Comparison of ENCODE assay signal across 39 cellular contexts in genomic region chr12:51406299-51406698, GRCh38. TPM values are rescaled to one million over a fixed set of nuclear protein-coding genes. Genes with fewer than 3 reads are reported as not detected.
"Had no signal": no experiment of that assay in that cellular context is flagged by ENCODE, and none has a peak within 500 bp of the region (broad histone marks: within the 10 kb centered on the region; RNA-seq: fewer than 3 reads in every experiment).

No MANE protein-coding gene starts in this region.

- H3K27me3 ChIP-seq: adrenal gland, body of pancreas, right atrium auricular region, tibial nerve, uterus had no signal

- H3K36me3 Mint-ChIP-seq: activated CD4-positive, alpha-beta memory T cell treated with anti-CD3 and anti-CD28 coated beads for 36 hours; activated naive CD8-positive, alpha-beta T cell treated with anti-CD3 and anti-CD28 coated beads for 36 hours had no signal

- H3K9ac ChIP-seq: parathyroid adenoma had no signal

- H3K9me3 Mint-ChIP-seq: activated CD4-positive, alpha-beta memory T cell treated with anti-CD3 and anti-CD28 coated beads for 36 hours; activated CD4-positive, alpha-beta T cell treated with anti-CD3 and anti-CD28 coated beads, Interleukin-2, amount 10 ng/mL, durations not matched to agents 24 days and 14 days; activated naive CD4-positive, alpha-beta T cell treated with anti-CD3 and anti-CD28 coated beads for 36 hours; activated naive CD8-positive, alpha-beta T cell treated with anti-CD3 and anti-CD28 coated beads for 36 hours; activated T-helper 1 cell treated with anti-CD3 and anti-CD28 coated beads, Interleukin-12 subunit alpha, Interleukin-12 subunit beta, Interleukin-2, Interleukin-4 antibody, amounts not matched to agents 30 ng/mL and 10 ng/mL and 1 ng/mL, durations not matched to agents 14 hours and 24 hours and 36 hours; naive thymus-derived CD4-positive, alpha-beta T cell; stimulated activated naive B cell treated with anti-CD40 and anti-IgM and Interleukin-4, amounts not matched to agents 10 μg/mL and 1 μg/mL and 100 μg/mL, for 72 hours had no signal

- H3K4me3 Mint-ChIP-seq: activated CD4-positive, alpha-beta memory T cell treated with anti-CD3 and anti-CD28 coated beads for 36 hours; activated CD4-positive, alpha-beta T cell treated with anti-CD3 and anti-CD28 coated beads, Interleukin-2, amount 10 ng/mL, durations not matched to agents 24 days and 14 days; activated naive CD4-positive, alpha-beta T cell treated with anti-CD3 and anti-CD28 coated beads for 36 hours; activated naive CD8-positive, alpha-beta T cell treated with anti-CD3 and anti-CD28 coated beads for 36 hours; activated T-helper 1 cell treated with anti-CD3 and anti-CD28 coated beads, Interleukin-12 subunit alpha, Interleukin-12 subunit beta, Interleukin-2, Interleukin-4 antibody, amounts not matched to agents 30 ng/mL and 10 ng/mL and 1 ng/mL, durations not matched to agents 14 hours and 24 hours and 36 hours; naive thymus-derived CD4-positive, alpha-beta T cell; stimulated activated naive B cell treated with anti-CD40 and anti-IgM and Interleukin-4, amounts not matched to agents 10 μg/mL and 1 μg/mL and 100 μg/mL, for 72 hours had no signal

- H3K9me3 ChIP-seq: adrenal gland, body of pancreas, gastroesophageal sphincter, heart left ventricle, left ventricle myocardium inferior, right atrium auricular region, tibial nerve, uterus had no signal

- H3K27me3 Mint-ChIP-seq: activated CD4-positive, alpha-beta memory T cell treated with anti-CD3 and anti-CD28 coated beads for 36 hours; activated naive CD8-positive, alpha-beta T cell treated with anti-CD3 and anti-CD28 coated beads for 36 hours; stimulated activated naive B cell treated with anti-CD40 and anti-IgM and Interleukin-4, amounts not matched to agents 10 μg/mL and 1 μg/mL and 100 μg/mL, for 72 hours had no signal

- ATAC-seq: gastroesophageal sphincter; heart left ventricle; naive thymus-derived CD4-positive, alpha-beta T cell; stimulated activated naive B cell treated with anti-CD40 and anti-IgM and Interleukin-4, amounts not matched to agents 10 μg/mL and 1 μg/mL and 100 μg/mL, for 72 hours had no signal

- H3K27ac ChIP-seq: body of pancreas, gastroesophageal sphincter, heart left ventricle, left ventricle myocardium inferior, parathyroid adenoma, right atrium auricular region, tibial nerve, uterus, WERI-Rb-1 had no signal

- H3K4me1 ChIP-seq: adrenal gland, body of pancreas, gastroesophageal sphincter, heart left ventricle, left ventricle myocardium inferior, parathyroid adenoma, right atrium auricular region, tibial nerve, uterus had no signal

- H3K4me3 ChIP-seq: adrenal gland, body of pancreas, gastroesophageal sphincter, heart left ventricle, left ventricle myocardium inferior, lung, right atrium auricular region, tibial nerve, uterus had no signal

- DNase-seq: activated CD4-positive, alpha-beta memory T cell treated with anti-CD3 and anti-CD28 coated beads for 36 hours; activated CD4-positive, alpha-beta T cell treated with anti-CD3 and anti-CD28 coated beads, Interleukin-2, amount 10 ng/mL, durations not matched to agents 24 days and 14 days; activated CD4-positive, CD25-positive, alpha-beta regulatory T cell treated with anti-CD3 and anti-CD28 coated beads, Interleukin-2, amount 50 U/mL, for 72 hours; activated CD8-positive, alpha-beta memory T cell treated with anti-CD3 and anti-CD28 coated beads, Interleukin-2, amount 50 U/mL, for 4 hours; activated effector memory CD4-positive, alpha-beta T cell treated with anti-CD3 and anti-CD28 coated beads, Interleukin-2, amount 50 U/mL, for 16 hours; activated naive CD4-positive, alpha-beta T cell treated with anti-CD3 and anti-CD28 coated beads for 36 hours; activated naive CD8-positive, alpha-beta T cell treated with anti-CD3 and anti-CD28 coated beads for 36 hours; activated T-cell treated with anti-CD3 and anti-CD28 coated beads, Interleukin-2, amount 50 U/mL, for 1 hour; adrenal gland; aorta; body of pancreas; effector memory CD4-positive, alpha-beta T cell; erythroblast; heart left ventricle; kidney glomerular epithelial cell; left ventricle myocardium inferior; mesendoderm; naive thymus-derived CD4-positive, alpha-beta T cell; nucleus accumbens; stimulated activated CD4-positive, alpha-beta T cell treated with anti-CD3 and anti-CD28 coated beads, Interleukin-15, amount 100 ng/mL, for 24 hours; stimulated activated CD4-positive, alpha-beta T cell treated with anti-CD3 and anti-CD28 coated beads, Interleukin-2, amount 100 ng/mL, for 24 hours; stimulated activated naive B cell treated with anti-CD40 and anti-IgM and Interleukin-4, amounts not matched to agents 10 μg/mL and 1 μg/mL and 100 μg/mL, for 72 hours; uterus; WERI-Rb-1 had no signal

- H3K27ac Mint-ChIP-seq: activated CD4-positive, alpha-beta memory T cell treated with anti-CD3 and anti-CD28 coated beads for 36 hours; activated CD4-positive, alpha-beta T cell treated with anti-CD3 and anti-CD28 coated beads, Interleukin-2, amount 10 ng/mL, durations not matched to agents 24 days and 14 days; activated naive CD4-positive, alpha-beta T cell treated with anti-CD3 and anti-CD28 coated beads for 36 hours; activated naive CD8-positive, alpha-beta T cell treated with anti-CD3 and anti-CD28 coated beads for 36 hours; activated T-helper 1 cell treated with anti-CD3 and anti-CD28 coated beads, Interleukin-12 subunit alpha, Interleukin-12 subunit beta, Interleukin-2, Interleukin-4 antibody, amounts not matched to agents 30 ng/mL and 10 ng/mL and 1 ng/mL, durations not matched to agents 14 hours and 24 hours and 36 hours; stimulated activated naive B cell treated with anti-CD40 and anti-IgM and Interleukin-4, amounts not matched to agents 10 μg/mL and 1 μg/mL and 100 μg/mL, for 72 hours had no signal

- H3K36me3 ChIP-seq: adrenal gland, gastroesophageal sphincter, heart left ventricle, left ventricle myocardium inferior, right atrium auricular region, tibial nerve, uterus, WERI-Rb-1 had no signal

- FAIRE-seq: colon, TTC549 had no signal

RNA-seq across cellular contexts. Expression of gene GALNT6, which starts 15.1 kb away (rescaled TPM):
- polyA plus RNA-seq: neural cell had no signal

RNA-seq across cellular contexts. Expression of gene CELA1, which starts 59.8 kb away (rescaled TPM):
- total RNA-seq: activated CD4-positive, alpha-beta T cell treated with anti-CD3 and anti-CD28 coated beads, Interleukin-2, amount 10 ng/mL, durations not matched to agents 24 days and 14 days; activated CD8-positive, alpha-beta memory T cell treated with anti-CD3 and anti-CD28 coated beads for 36 hours; activated naive CD8-positive, alpha-beta T cell treated with anti-CD3 and anti-CD28 coated beads for 36 hours; activated T-helper 1 cell treated with anti-CD3 and anti-CD28 coated beads, Interleukin-12 subunit alpha, Interleukin-12 subunit beta, Interleukin-2, Interleukin-4 antibody, amounts not matched to agents 30 ng/mL and 10 ng/mL and 1 ng/mL, durations not matched to agents 14 hours and 24 hours and 36 hours; aorta; body of pancreas; dermis microvascular lymphatic vessel endothelial cell; gastroesophageal sphincter; heart left ventricle; left ventricle myocardium inferior; lung; mucosa of gallbladder; pulmonary artery endothelial cell; right atrium auricular region; T-helper 1 cell treated with Interleukin-12 subunit alpha and Interleukin-12 subunit beta and Interleukin-4 antibody, amounts not matched to agents 30 ng/mL and 1 ng/mL, for 36 hours; temporal lobe; tibial nerve; uterus had no signal
- polyA plus RNA-seq: aorta, heart left ventricle, neural cell had no signal
